Comparison of ENCODE assay signal across 1 cellular context in the genomic region with DNA sequence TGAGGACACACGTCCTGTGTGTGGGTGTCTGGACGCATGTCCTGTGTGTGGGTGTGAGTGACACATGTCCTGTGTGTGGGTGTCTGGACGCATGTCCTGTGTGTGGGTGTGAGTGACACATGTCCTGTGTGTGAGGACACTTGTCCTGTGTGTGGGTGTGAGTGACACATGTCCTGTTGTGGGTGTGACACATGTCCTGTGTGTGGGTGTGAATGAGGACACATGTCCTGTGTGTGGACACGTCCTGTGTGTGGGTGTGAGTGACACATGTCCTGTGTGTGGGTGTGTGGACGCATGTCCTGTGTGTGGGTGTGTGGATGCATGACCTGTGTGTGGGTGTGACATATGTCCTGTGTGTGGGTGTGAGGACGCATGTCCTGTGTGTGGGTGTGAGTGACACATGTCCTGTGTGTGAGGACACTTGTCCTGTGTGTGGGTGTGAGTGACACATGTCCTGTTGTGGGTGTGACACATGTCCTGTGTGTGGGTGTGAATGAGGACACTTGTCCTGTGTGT. TPM values are rescaled to one million over a fixed set of nuclear protein-coding genes. Genes with fewer than 3 reads are reported as not detected.
"Had no signal": no experiment of that assay in that cellular context is flagged by ENCODE, and none has a peak within 500 bp of the region (broad histone marks: within the 10 kb centered on the region; RNA-seq: fewer than 3 reads in every experiment).

No MANE protein-coding gene starts in this region.

RNA-seq across cellular contexts. Expression of a gene that starts 25.9 kb away (rescaled TPM):
- total RNA-seq: SJCRH30 had no signal
